In genomic region chr6:136593748-136594490, GRCh38 we compare ENCODE assay signal across 8 cellular contexts. TPM values are rescaled to one million over a fixed set of nuclear protein-coding genes. Genes with fewer than 3 reads are reported as not detected.
A peak's percentile ranks its signal among the peaks of the same experiment; 100 is the strongest.
DNase-seq lines count a peak whose midpoint lies in the region; ATAC-seq and TF ChIP-seq lines count a peak whose summit lies in the region.

No MANE protein-coding gene starts in this region.

- H3K4me1 Mint-ChIP-seq in CD4-positive, CD25-positive, alpha-beta regulatory T cell, result peaks cover 19 to 34% (median 22%) of the 10 kb centered on the region in 4 donors
- peaks cover 14% of the 10 kb centered on the region for H3K4me1 Mint-ChIP-seq in central memory CD8-positive, alpha-beta T cell

- peaks cover 68% of the 10 kb centered on the region for H3K36me3 Mint-ChIP-seq in CD4-positive, CD25-positive, alpha-beta regulatory T cell
- peaks cover 21% of the 10 kb centered on the region for H3K36me3 Mint-ChIP-seq in central memory CD8-positive, alpha-beta T cell (ENCODE audit: insufficient read depth)

- peak overlapping the region in 3 of 4 donors; percentile 1 to 35 (median 10) for H3K4me3 Mint-ChIP-seq in CD4-positive, CD25-positive, alpha-beta regulatory T cell
- peak overlapping the region; percentile 48 for H3K4me3 Mint-ChIP-seq in central memory CD8-positive, alpha-beta T cell

- H3K27me3 Mint-ChIP-seq in CD4-positive, CD25-positive, alpha-beta regulatory T cell, result no peaks in the 10 kb centered on the region
- no peaks in the 10 kb centered on the region for H3K27me3 Mint-ChIP-seq in central memory CD8-positive, alpha-beta T cell

- H3K9me3 ChIP-seq in CD4-positive, CD25-positive, alpha-beta regulatory T cell (ENCODE audit: control insufficient read depth in 2 of 2, low read length in 2 of 2), result no peaks in the 10 kb centered on the region
- H3K9me3 ChIP-seq in suprapubic skin, result no peaks in the 10 kb centered on the region

- no peak for TF ChIP-seq EP300 in suprapubic skin (IDR thresholded peaks at IDR 0.05)

- 71% methylated on average over 6 of the region's 6 CpGs for WGBS in suprapubic skin

- peaks cover 18% of the 10 kb centered on the region for H3K4me1 ChIP-seq in CD4-positive, CD25-positive, alpha-beta regulatory T cell (ENCODE audit: control insufficient read depth, insufficient read depth, low read length, poor library complexity, severe bottlenecking)
- peaks cover 5% of the 10 kb centered on the region for H3K4me1 ChIP-seq in suprapubic skin

- peaks cover 0 to 1% (median 0%) of the 10 kb centered on the region in 7 donors for H3K9me3 Mint-ChIP-seq in CD4-positive, CD25-positive, alpha-beta regulatory T cell
- no peaks in the 10 kb centered on the region for H3K9me3 Mint-ChIP-seq in central memory CD8-positive, alpha-beta T cell

- H3K36me3 ChIP-seq in CD4-positive, CD25-positive, alpha-beta regulatory T cell (ENCODE audit: control insufficient read depth, insufficient read depth, low read length), result peaks cover 62% of the 10 kb centered on the region
- H3K36me3 ChIP-seq in suprapubic skin, result peaks cover 22% of the 10 kb centered on the region

- H3K27ac Mint-ChIP-seq in CD4-positive, CD25-positive, alpha-beta regulatory T cell, result peak overlapping the region; percentile 5 to 70 (median 7)
- H3K27ac Mint-ChIP-seq in central memory CD8-positive, alpha-beta T cell (ENCODE audit: low read depth), result peak overlapping the region; percentile 57

- ATAC-seq in CD4-positive, CD25-positive, alpha-beta regulatory T cell (ENCODE audit: low read depth in 2 of 2), result peak; percentile 78 to 83
- peak; percentile 96 for ATAC-seq in GM19035 (IDR thresholded peaks at IDR 0.05; ENCODE audit: unreplicated experiment)
- ATAC-seq in HG03103 (IDR thresholded peaks at IDR 0.05; ENCODE audit: low read depth, unreplicated experiment), result peak; percentile 89
- peak; percentile 87 for ATAC-seq in central memory CD8-positive, alpha-beta T cell (replicated peaks; ENCODE audit: extremely low read depth, poor library complexity, severe bottlenecking)

- no peaks in the 10 kb centered on the region for H3K27me3 ChIP-seq in CD4-positive, CD25-positive, alpha-beta regulatory T cell (ENCODE audit: control insufficient read depth, insufficient read depth, low read length)
- H3K27me3 ChIP-seq in suprapubic skin, result no peaks in the 10 kb centered on the region

- no peak for TF ChIP-seq CTCF in suprapubic skin (IDR thresholded peaks at IDR 0.05)

- TF ChIP-seq POLR2A in suprapubic skin (IDR thresholded peaks at IDR 0.05), result no peak

- peak overlapping the region; percentile 49 for H3K4me3 ChIP-seq in CD4-positive, CD25-positive, alpha-beta regulatory T cell (ENCODE audit: low read depth, low read length)
- H3K4me3 ChIP-seq in suprapubic skin, result no peak overlapping the region

- DNase-seq in CD4-positive, CD25-positive, alpha-beta regulatory T cell, result peak; percentile 2 to 77 (median 31)
- DNase-seq in SIG-M5 treated with dmso at 0.1 percent for 504 hours (lab: John Stamatoyannopoulos, UW; ENCODE audit: unreplicated experiment), result peak; percentile 77
- no peak for DNase-seq in central memory CD8-positive, alpha-beta T cell (ENCODE audit: low spot score in 2 of 2)
- peak; percentile 44 for DNase-seq in mucosa of gallbladder (ENCODE audit: low spot score)
- no peak for DNase-seq in suprapubic skin (ENCODE audit: low spot score in 2 of 2)
- DNase-seq in retina, result no peak

- peak overlapping the region; percentile 48 for H3K27ac ChIP-seq in CD4-positive, CD25-positive, alpha-beta regulatory T cell (ENCODE audit: insufficient read depth, low read length, poor library complexity, severe bottlenecking)
- no peak overlapping the region for H3K27ac ChIP-seq in suprapubic skin

RNA-seq across cellular contexts. Expression of gene MAP7, which starts 43.7 kb away (rescaled TPM):
- total RNA-seq in CD4-positive, CD25-positive, alpha-beta regulatory T cell, result 0.72 TPM
- under 1 TPM; 0.06 to 0.25 (median 0.16) TPM for polyA plus RNA-seq in CD4-positive, CD25-positive, alpha-beta regulatory T cell
- total RNA-seq in mucosa of gallbladder (56.8 TPM), suprapubic skin (10 to 100 TPM; 25.9 to 41.0 (median 28.8) TPM)

Comparison
In these comparisons a context has a peak if more than half of its experiments do, and no peak if none do; other contexts are left out.
1. DNase-seq: peak in CD4-positive, CD25-positive, alpha-beta regulatory T cell (3 of 3), SIG-M5 treated with dmso at 0.1 percent for 504 hours (single experiment) and mucosa of gallbladder (single experiment); none in central memory CD8-positive, alpha-beta T cell (0 of 2), suprapubic skin (0 of 2) and retina (single experiment).
2. RNA of gene MAP7, which starts 43.7 kb away (total RNA-seq): 56.8 TPM in mucosa of gallbladder (single experiment) and 25.9 to 41.0 TPM in suprapubic skin; 0.72 TPM in CD4-positive, CD25-positive, alpha-beta regulatory T cell (single experiment); every median in the first group is over 10 times any median in the second.
3. Peak in every context shown above with its lines, with median percentiles within 50 percentile points of each other: ATAC-seq.